ENCODE assay signal across 33 cellular contexts in genomic region chr6:33853736-33854135, GRCh38. TPM values are rescaled to one million over a fixed set of nuclear protein-coding genes. Genes with fewer than 3 reads are reported as not detected.
"Had no signal": no experiment of that assay in that cellular context is flagged by ENCODE, and none has a peak within 500 bp of the region (broad histone marks: within the 10 kb centered on the region; RNA-seq: fewer than 3 reads in every experiment).

No MANE protein-coding gene starts in this region.

- H3K27me3 ChIP-seq: pancreas had no signal

- H3K27ac Mint-ChIP-seq: mesothelial cell of epicardium; naive B cell; natural killer cell; stimulated activated effector memory CD8-positive, alpha-beta T cell treated with anti-CD3 and anti-CD28 coated beads, Interleukin-12 subunit alpha, Interleukin-12 subunit beta, amount 100 ng/mL, for 72 hours; stimulated activated naive CD8-positive, alpha-beta T cell treated with anti-CD3 and anti-CD28 coated beads, Interleukin-15, Interleukin-2, amounts not matched to agents 100 ng/mL and 50 ng/mL, for 24 hours had no signal

- H3K4me3 ChIP-seq: left ventricle myocardium inferior, lung, pancreas, prostate gland, sigmoid colon, spleen, suprapubic skin, thoracic aorta, tibial artery, upper lobe of right lung had no signal

- H3K4me1 ChIP-seq: pancreas, prostate gland, tibial artery had no signal

- H3K36me3 ChIP-seq: left ventricle myocardium inferior, pancreas, prostate gland, sigmoid colon, spleen, suprapubic skin, thoracic aorta, tibial artery, upper lobe of right lung had no signal

- H3K4me3 Mint-ChIP-seq: mesothelial cell of epicardium; naive B cell; natural killer cell; stimulated activated effector memory CD8-positive, alpha-beta T cell treated with anti-CD3 and anti-CD28 coated beads, Interleukin-12 subunit alpha, Interleukin-12 subunit beta, amount 100 ng/mL, for 72 hours; stimulated activated naive CD8-positive, alpha-beta T cell treated with anti-CD3 and anti-CD28 coated beads, Interleukin-15, Interleukin-2, amounts not matched to agents 100 ng/mL and 50 ng/mL, for 24 hours had no signal

- FAIRE-seq: islet of Langerhans, pancreas, small intestine, urothelium cell line had no signal

- H3K9me3 ChIP-seq: left ventricle myocardium inferior, pancreas, prostate gland, sigmoid colon, spleen, suprapubic skin, thoracic aorta, tibial artery, upper lobe of right lung had no signal

- H3K36me3 Mint-ChIP-seq: mesothelial cell of epicardium; naive B cell; natural killer cell; stimulated activated effector memory CD8-positive, alpha-beta T cell treated with anti-CD3 and anti-CD28 coated beads, Interleukin-12 subunit alpha, Interleukin-12 subunit beta, amount 100 ng/mL, for 72 hours had no signal

- DNase-seq: hypothalamus; immature natural killer cell; left ventricle myocardium inferior; mesendoderm; naive B cell; natural killer cell; posterior cingulate gyrus; retina; sigmoid colon; small intestine; spleen; stimulated activated CD4-positive, alpha-beta T cell treated with anti-CD3 and anti-CD28 coated beads, Interleukin-4, amount 100 ng/mL, for 24 hours; stimulated activated naive CD4-positive, alpha-beta T cell; tibial artery; trophoblast cell; upper lobe of right lung had no signal

- H3K27ac ChIP-seq: left ventricle myocardium inferior, pancreas, prostate gland, sigmoid colon, spleen, suprapubic skin, thoracic aorta, tibial artery, upper lobe of right lung had no signal

- ATAC-seq: natural killer cell; right cardiac atrium; stimulated activated effector memory CD8-positive, alpha-beta T cell treated with anti-CD3 and anti-CD28 coated beads, Interleukin-12 subunit alpha, Interleukin-12 subunit beta, amount 100 ng/mL, for 72 hours; upper lobe of right lung had no signal

RNA-seq across cellular contexts. Expression of gene MLN, which starts 49.9 kb away (rescaled TPM):
- total RNA-seq: kidney epithelial cell, left ventricle myocardium inferior, lower leg skin, lung, mesothelial cell of epicardium, mononuclear cell, natural killer cell, omental fat pad, pancreas, prostate gland, right cardiac atrium, sigmoid colon, spleen, subcutaneous adipose tissue, suprapubic skin, thoracic aorta, upper lobe of right lung had no signal
- polyA plus RNA-seq: immature natural killer cell, lung, neural cell, pancreas, right cardiac atrium, spleen had no signal
